ENCODE assay signal across 9 cellular contexts in genomic region chr9:87963770-87964169, GRCh38. TPM values are rescaled to one million over a fixed set of nuclear protein-coding genes. Genes with fewer than 3 reads are reported as not detected.
"Had no signal": no experiment of that assay in that cellular context is flagged by ENCODE, and none has a peak within 500 bp of the region (broad histone marks: within the 10 kb centered on the region; RNA-seq: fewer than 3 reads in every experiment).

No MANE protein-coding gene starts in this region.

- DNase-seq: H9, HCEC 1CT, KG1 had no signal

- H3K27ac ChIP-seq: HL-60 had no signal

- H3K4me3 ChIP-seq: GM23338, K562 had no signal

- H2AFZ ChIP-seq: GM23338 had no signal

- ATAC-seq: GM23338, HepG2, K562 had no signal

- H3K4me2 ChIP-seq: GM23338 had no signal

RNA-seq across cellular contexts. Expression of gene CDK20, which starts 10.6 kb away (rescaled TPM):
- total RNA-seq: HepG2 had no signal
- polyA plus RNA-seq: HepG2 had no signal

RNA-seq across cellular contexts. Expression of gene SPATA31C1, which starts 46.0 kb away (rescaled TPM):
- total RNA-seq: GM23338, H1, HepG2, HT1080 had no signal
- polyA plus RNA-seq: GM23338, HepG2 had no signal
